In genomic region chr1:11979453-11979817, GRCh38 we compare ENCODE assay signal across 8 cellular contexts. TPM values are rescaled to one million over a fixed set of nuclear protein-coding genes. Genes with fewer than 3 reads are reported as not detected.
DNase-seq lines count a peak whose midpoint lies in the region; ATAC-seq, FAIRE-seq and TF ChIP-seq lines count a peak whose summit lies in the region.

No MANE protein-coding gene starts in this region.

- H3K9ac ChIP-seq in keratinocyte (ENCODE audit: control insufficient read depth, extremely low read depth, insufficient read depth, low read length): peak overlapping the region; percentile 96

- peak overlapping the region; percentile 88 for H3K4me2 ChIP-seq in keratinocyte (ENCODE audit: control insufficient read depth, extremely low read depth, insufficient read depth, low read depth, low read length)

- H3K36me3 ChIP-seq in keratinocyte (ENCODE audit: control insufficient read depth in 2 of 2, extremely low read depth in 1 of 2, insufficient read depth in 2 of 2, low read length in 2 of 2): peaks cover 18 to 26% of the 10 kb centered on the region in 2 experiments

- no peaks in the 10 kb centered on the region for H3K27me3 ChIP-seq in keratinocyte (ENCODE audit: control insufficient read depth, extremely low read depth, insufficient read depth, low read length)

- peaks cover 18% of the 10 kb centered on the region for H3K36me3 Mint-ChIP-seq in activated naive CD4-positive, alpha-beta T cell treated with anti-CD3 and anti-CD28 coated beads, Interleukin-2, amount 10 ng/mL, durations not matched to agents 7 days and 5 days

- H3K27me3 Mint-ChIP-seq in activated naive CD4-positive, alpha-beta T cell treated with anti-CD3 and anti-CD28 coated beads, Interleukin-2, amount 10 ng/mL, durations not matched to agents 7 days and 5 days: no peaks in the 10 kb centered on the region

- dilution Hi-C loops in keratinocyte (cut with MboI; ENCODE audit: extremely low pct_ligation_motif_present, low sequenced_read_pairs): no loop called here

- H2AFZ ChIP-seq in keratinocyte (ENCODE audit: control insufficient read depth, low read length): peak overlapping the region; percentile 83

- no peak for TF ChIP-seq CTCF in keratinocyte (optimal IDR thresholded peaks at IDR 0.05 in 1 of 3, IDR thresholded peaks at IDR 0.05 in 1 of 3, conservative IDR thresholded peaks at IDR 0.05 in 1 of 3; ENCODE audit: extremely low read depth in 1 of 3, insufficient read depth in 2 of 3, low read length in 3 of 3)

- peaks cover 3% of the 10 kb centered on the region for H3K9me1 ChIP-seq in keratinocyte (ENCODE audit: control insufficient read depth, extremely low read depth, insufficient read depth, low read length)

- peaks cover 17% of the 10 kb centered on the region for H4K20me1 ChIP-seq in keratinocyte (ENCODE audit: control insufficient read depth, extremely low read depth, insufficient read depth, low read length)

- H3K4me3 ChIP-seq in keratinocyte (ENCODE audit: control insufficient read depth in 2 of 3, extremely low read depth in 1 of 3, insufficient read depth in 2 of 3, low read depth in 1 of 3, low read length in 3 of 3): peak overlapping the region; percentile 83 to 92 (median 91)

- no peak for DNase-seq in activated naive CD4-positive, alpha-beta T cell treated with anti-CD3 and anti-CD28 coated beads, Interleukin-2, amount 10 ng/mL, durations not matched to agents 7 days and 5 days
- no peak for DNase-seq in activated naive CD4-positive, alpha-beta T cell treated with anti-CD3 and anti-CD28 coated beads, Interleukin-2, amount 50 U/mL, for 16 hours
- DNase-seq in keratinocyte (ENCODE audit: low read depth, low spot score): no peak
- no peak for DNase-seq in activated CD8-positive, alpha-beta memory T cell treated with anti-CD3 and anti-CD28 coated beads, Interleukin-2, amount 50 U/mL, for 48 hours
- no peak for DNase-seq in NCI-H1417 treated with DMSO at 0.1 percent for 48 hours (lab: John Stamatoyannopoulos, UW)

- H3K27ac ChIP-seq in angular gyrus (ENCODE audit: low read depth, low read length): peak overlapping the region; percentile 88
- H3K27ac ChIP-seq in keratinocyte (ENCODE audit: control insufficient read depth, insufficient read depth, low read length): peak overlapping the region; percentile 91
- H3K27ac ChIP-seq in temporal lobe (ENCODE audit: low read depth, low read length): peak overlapping the region; percentile 90

- CTCF ChIA-PET in activated naive CD4-positive, alpha-beta T cell treated with anti-CD3 and anti-CD28 coated beads, Interleukin-2, amount 10 ng/mL, durations not matched to agents 7 days and 5 days (lab: Charles Lee): interaction anchor here (0.8 to 2.0 kb wide), 2 partner anchors 58 to 71 kb away, joined by 3 to 6 read pairs; no protein-coding TSS in a partner anchor

- ATAC-seq in HG02678 (IDR thresholded peaks at IDR 0.05; ENCODE audit: unreplicated experiment): no peak

- peak overlapping the region; percentile 96 for H3K27ac Mint-ChIP-seq in activated naive CD4-positive, alpha-beta T cell treated with anti-CD3 and anti-CD28 coated beads, Interleukin-2, amount 10 ng/mL, durations not matched to agents 7 days and 5 days

- FAIRE-seq in keratinocyte (lab: Jason Lieb, UNC): no peak

- no peaks in the 10 kb centered on the region for H3K9me3 Mint-ChIP-seq in activated naive CD4-positive, alpha-beta T cell treated with anti-CD3 and anti-CD28 coated beads, Interleukin-2, amount 10 ng/mL, durations not matched to agents 7 days and 5 days

- no peaks in the 10 kb centered on the region for H3K9me3 ChIP-seq in keratinocyte (ENCODE audit: control insufficient read depth, low read depth, low read length)

- peaks cover 39% of the 10 kb centered on the region for H3K4me1 ChIP-seq in keratinocyte (ENCODE audit: control insufficient read depth, extremely low read depth, insufficient read depth, low read length)

- peaks cover 32% of the 10 kb centered on the region for H3K79me2 ChIP-seq in keratinocyte (ENCODE audit: control insufficient read depth, insufficient read depth, low read length)

- H3K4me1 Mint-ChIP-seq in activated naive CD4-positive, alpha-beta T cell treated with anti-CD3 and anti-CD28 coated beads, Interleukin-2, amount 10 ng/mL, durations not matched to agents 7 days and 5 days: peaks cover 40% of the 10 kb centered on the region

- peak overlapping the region; percentile 97 for H3K4me3 Mint-ChIP-seq in activated naive CD4-positive, alpha-beta T cell treated with anti-CD3 and anti-CD28 coated beads, Interleukin-2, amount 10 ng/mL, durations not matched to agents 7 days and 5 days

RNA-seq across cellular contexts. Expression of gene MFN2, which starts 0.8 kb away (rescaled TPM):
- 85.4 to 102 TPM (median 94.3 TPM) in 3 replicates for polyA plus RNA-seq in keratinocyte
- polyA plus RNA-seq in keratinocyte (2011; ENCODE audit: low read depth): 44.3 TPM
- 69.6 and 77.6 TPM in 2 replicates for polyA plus RNA-seq in keratinocyte (2011; cell fraction: cytosol; rRNA removed)
- 125 and 133 TPM in 2 replicates for polyA plus RNA-seq in keratinocyte (2011; cell fraction: nucleus; rRNA removed)
- polyA plus RNA-seq in keratinocyte (2012; ENCODE audit: low replicate concordance): 60.7 and 121 TPM in 2 replicates
- polyA minus RNA-seq in keratinocyte: 118 to 135 TPM (median 122 TPM) in 3 replicates
- polyA minus RNA-seq in keratinocyte (2011; cell fraction: cytosol; rRNA and poly(A)+ RNA removed): 69.6 TPM
- 60.4 and 91.8 TPM in 2 replicates for polyA minus RNA-seq in keratinocyte (2011; cell fraction: nucleus; rRNA and poly(A)+ RNA removed)
- total RNA-seq in temporal lobe: 39.8 TPM

RNA-seq across cellular contexts. Expression of gene MIIP, which starts 39.9 kb away (rescaled TPM):
- 14.3 to 30.6 TPM (median 18.2 TPM) in 3 replicates for polyA plus RNA-seq in keratinocyte
- polyA plus RNA-seq in keratinocyte (2011; ENCODE audit: low read depth): 7.8 TPM
- 12.1 and 26.0 TPM in 2 replicates for polyA plus RNA-seq in keratinocyte (2011; cell fraction: cytosol; rRNA removed)
- 62.3 and 86.3 TPM in 2 replicates for polyA plus RNA-seq in keratinocyte (2011; cell fraction: nucleus; rRNA removed)
- 24.6 and 25.7 TPM in 2 replicates for polyA plus RNA-seq in keratinocyte (2012; ENCODE audit: low replicate concordance)
- 9.2 to 23.0 TPM (median 13.7 TPM) in 3 replicates for polyA minus RNA-seq in keratinocyte
- 28.6 TPM for polyA minus RNA-seq in keratinocyte (2011; cell fraction: cytosol; rRNA and poly(A)+ RNA removed)
- polyA minus RNA-seq in keratinocyte (2011; cell fraction: nucleus; rRNA and poly(A)+ RNA removed): 12.9 and 15.0 TPM in 2 replicates
- 23.8 TPM for total RNA-seq in temporal lobe

RNA-seq across cellular contexts. Expression of gene PLOD1, which starts 44.9 kb away (rescaled TPM):
- 63.6 to 91.9 TPM (median 88.4 TPM) in 3 replicates for polyA plus RNA-seq in keratinocyte
- 10.6 TPM for polyA plus RNA-seq in keratinocyte (2011; ENCODE audit: low read depth)
- 32.3 and 52.5 TPM in 2 replicates for polyA plus RNA-seq in keratinocyte (2011; cell fraction: cytosol; rRNA removed)
- 112 and 138 TPM in 2 replicates for polyA plus RNA-seq in keratinocyte (2011; cell fraction: nucleus; rRNA removed)
- 17.2 and 88.4 TPM in 2 replicates for polyA plus RNA-seq in keratinocyte (2012; ENCODE audit: low replicate concordance)
- 77.4 to 137 TPM (median 96.6 TPM) in 3 replicates for polyA minus RNA-seq in keratinocyte
- 110 TPM for polyA minus RNA-seq in keratinocyte (2011; cell fraction: cytosol; rRNA and poly(A)+ RNA removed)
- 192 and 207 TPM in 2 replicates for polyA minus RNA-seq in keratinocyte (2011; cell fraction: nucleus; rRNA and poly(A)+ RNA removed)
- total RNA-seq in temporal lobe: 18.7 TPM

RNA-seq across cellular contexts. Expression of gene KIAA2013, which starts 53.2 kb away (rescaled TPM):
- 26.7 to 51.9 TPM (median 31.1 TPM) in 3 replicates for polyA plus RNA-seq in keratinocyte
- polyA plus RNA-seq in keratinocyte (2011; ENCODE audit: low read depth): 6.4 TPM
- polyA plus RNA-seq in keratinocyte (2011; cell fraction: cytosol; rRNA removed): 22.1 and 39.3 TPM in 2 replicates
- polyA plus RNA-seq in keratinocyte (2011; cell fraction: nucleus; rRNA removed): 44.4 and 60.1 TPM in 2 replicates
- polyA plus RNA-seq in keratinocyte (2012; ENCODE audit: low replicate concordance): 24.0 and 28.6 TPM in 2 replicates
- 28.2 to 45.5 TPM (median 41.5 TPM) in 3 replicates for polyA minus RNA-seq in keratinocyte
- 71.7 TPM for polyA minus RNA-seq in keratinocyte (2011; cell fraction: cytosol; rRNA and poly(A)+ RNA removed)
- polyA minus RNA-seq in keratinocyte (2011; cell fraction: nucleus; rRNA and poly(A)+ RNA removed): 37.6 and 46.2 TPM in 2 replicates
- total RNA-seq in temporal lobe: 12.8 TPM
